17 cellular contexts compared by ENCODE assay signal in genomic region chr10:125144209-125144608, GRCh38. TPM values are rescaled to one million over a fixed set of nuclear protein-coding genes. Genes with fewer than 3 reads are reported as not detected.
DNase-seq lines count a peak whose midpoint lies in the region; ATAC-seq and TF ChIP-seq lines count a peak whose summit lies in the region.
"Had no signal": no experiment of that assay in that cellular context is flagged by ENCODE, and none has a peak within 500 bp of the region (broad histone marks: within the 10 kb centered on the region; RNA-seq: fewer than 3 reads in every experiment).

No MANE protein-coding gene starts in this region.

- ATAC-seq in GM21381 (IDR thresholded peaks at IDR 0.05; ENCODE audit: unreplicated experiment) (no peak), HG02759 (IDR thresholded peaks at IDR 0.05; ENCODE audit: unreplicated experiment) (no peak)
- ATAC-seq: GM12878 had no signal

- H4K20me1 ChIP-seq in neural progenitor cell (ENCODE audit: low read depth): peaks cover 100% of the 10 kb centered on the region

- peaks cover 68% of the 10 kb centered on the region for H3K4me1 Mint-ChIP-seq in CD14-positive monocyte
- peaks cover 47% of the 10 kb centered on the region for H3K4me1 Mint-ChIP-seq in neural progenitor cell
- no peaks in the 10 kb centered on the region for H3K4me1 Mint-ChIP-seq in activated T-cell treated with anti-CD3 and anti-CD28 coated beads, Interleukin-2, amount 50 U/mL, for 24 hours (ENCODE audit: low read depth)
- H3K4me1 Mint-ChIP-seq: activated CD4-positive, alpha-beta T cell treated with anti-CD3 and anti-CD28 coated beads, Interleukin-2, amount 10 ng/mL, durations not matched to agents 24 days and 14 days; activated naive CD4-positive, alpha-beta T cell treated with anti-CD3 and anti-CD28 coated beads, Interleukin-2, amount 10 ng/mL, durations not matched to agents 7 days and 5 days had no signal

- intact Hi-C loops in CD14-positive monocyte (cut with micrococcal nuclease): loop anchor here in 1 of 2 donors (10.0 kb wide), 2 partner anchors 229 to 591 kb away; no protein-coding TSS in a partner anchor

- H3K4me1 ChIP-seq in cardiac muscle cell (ENCODE audit: low read depth): peaks cover 30% of the 10 kb centered on the region
- peaks cover 24% of the 10 kb centered on the region for H3K4me1 ChIP-seq in neural progenitor cell

- H2AFZ ChIP-seq in neural progenitor cell (replicated peaks): no peak overlapping the region
- H2AFZ ChIP-seq: hepatocyte had no signal

- H3K27ac Mint-ChIP-seq in CD14-positive monocyte (peak overlapping the region in 4 of 7 donors; percentile 19 to 79 (median 29)), neural progenitor cell (peak overlapping the region; percentile 92)
- H3K27ac Mint-ChIP-seq in activated T-cell treated with anti-CD3 and anti-CD28 coated beads, Interleukin-2, amount 50 U/mL, for 24 hours: no peak overlapping the region
- H3K27ac Mint-ChIP-seq: activated CD4-positive, alpha-beta T cell treated with anti-CD3 and anti-CD28 coated beads, Interleukin-2, amount 10 ng/mL, durations not matched to agents 24 days and 14 days; activated naive CD4-positive, alpha-beta T cell treated with anti-CD3 and anti-CD28 coated beads, Interleukin-2, amount 10 ng/mL, durations not matched to agents 7 days and 5 days; stimulated activated naive B cell treated with anti-CD40 and anti-IgM and Interleukin-4, amounts not matched to agents 10 μg/mL and 1 μg/mL and 100 μg/mL, for 72 hours had no signal

- no peaks in the 10 kb centered on the region for H3K9me3 ChIP-seq in cardiac muscle cell (ENCODE audit: low read depth)
- H3K9me3 ChIP-seq in neural progenitor cell (ENCODE audit: low read depth): no peaks in the 10 kb centered on the region

- DNase-seq in CD14-positive monocyte (ENCODE audit: low spot score) (no peak), NCI-H1105 treated with DMSO at 0.1 percent for 48 hours (lab: John Stamatoyannopoulos, UW) (peak; percentile 65), cardiac muscle cell (ENCODE audit: low read depth in 1 of 2, low spot score in 1 of 2) (no peak), neural progenitor cell (ENCODE audit: low spot score) (no peak)
- DNase-seq in stimulated activated naive CD4-positive, alpha-beta T cell treated with Interleukin-2 at 50 U/mL for 16 hours (lab: John Stamatoyannopoulos, UW): no peak
- no peak for DNase-seq in activated T-cell treated with anti-CD3 and anti-CD28 coated beads, Interleukin-2, amount 50 U/mL, for 24 hours
- DNase-seq: activated CD4-positive, alpha-beta T cell treated with anti-CD3 and anti-CD28 coated beads, Interleukin-2, amount 10 ng/mL, durations not matched to agents 24 days and 14 days; activated naive CD4-positive, alpha-beta T cell treated with anti-CD3 and anti-CD28 coated beads, Interleukin-2, amount 10 ng/mL, durations not matched to agents 7 days and 5 days; dermis blood vessel endothelial cell; kidney glomerular epithelial cell; NCI-H187; NCI-H748 treated with DMSO at 0.1 percent for 48 hours; stimulated activated naive B cell treated with anti-CD40 and anti-IgM and Interleukin-4, amounts not matched to agents 10 μg/mL and 1 μg/mL and 100 μg/mL, for 72 hours had no signal

- H3K4me3 Mint-ChIP-seq in CD14-positive monocyte (peak overlapping the region; percentile 45 to 59), neural progenitor cell (no peak overlapping the region)
- H3K4me3 Mint-ChIP-seq in activated T-cell treated with anti-CD3 and anti-CD28 coated beads, Interleukin-2, amount 50 U/mL, for 24 hours: no peak overlapping the region
- H3K4me3 Mint-ChIP-seq: activated CD4-positive, alpha-beta T cell treated with anti-CD3 and anti-CD28 coated beads, Interleukin-2, amount 10 ng/mL, durations not matched to agents 24 days and 14 days; activated naive CD4-positive, alpha-beta T cell treated with anti-CD3 and anti-CD28 coated beads, Interleukin-2, amount 10 ng/mL, durations not matched to agents 7 days and 5 days had no signal

- no peak overlapping the region for H3K4me3 ChIP-seq in cardiac muscle cell
- H3K4me3 ChIP-seq in neural progenitor cell: no peak overlapping the region
- H3K4me3 ChIP-seq: GM12878, hepatocyte had no signal

- peaks cover 10 to 31% of the 10 kb centered on the region in 2 donors for H3K36me3 Mint-ChIP-seq in CD14-positive monocyte
- H3K36me3 Mint-ChIP-seq in neural progenitor cell: peaks cover 20% of the 10 kb centered on the region
- H3K36me3 Mint-ChIP-seq in activated T-cell treated with anti-CD3 and anti-CD28 coated beads, Interleukin-2, amount 50 U/mL, for 24 hours (ENCODE audit: low read depth): no peaks in the 10 kb centered on the region
- H3K36me3 Mint-ChIP-seq: activated naive CD4-positive, alpha-beta T cell treated with anti-CD3 and anti-CD28 coated beads, Interleukin-2, amount 10 ng/mL, durations not matched to agents 7 days and 5 days; stimulated activated naive B cell treated with anti-CD40 and anti-IgM and Interleukin-4, amounts not matched to agents 10 μg/mL and 1 μg/mL and 100 μg/mL, for 72 hours had no signal

- H3K27me3 Mint-ChIP-seq in CD14-positive monocyte (ENCODE audit: low read depth in 3 of 3) (peaks cover 0 to 1% (median 0%) of the 10 kb centered on the region in 3 donors), neural progenitor cell (ENCODE audit: insufficient read depth, low read depth) (peaks cover 6% of the 10 kb centered on the region)
- peaks cover 55% of the 10 kb centered on the region for H3K27me3 Mint-ChIP-seq in activated T-cell treated with anti-CD3 and anti-CD28 coated beads, Interleukin-2, amount 50 U/mL, for 24 hours

- H3K36me3 ChIP-seq in cardiac muscle cell (no peaks in the 10 kb centered on the region), neural progenitor cell (no peaks in the 10 kb centered on the region)

- TF ChIP-seq CTCF in CD14-positive monocyte (IDR thresholded peaks at IDR 0.05) (no peak), cardiac muscle cell (IDR thresholded peaks at IDR 0.05; ENCODE audit: low read depth, low read length) (no peak), neural progenitor cell (IDR thresholded peaks at IDR 0.05) (no peak)

- no peaks in the 10 kb centered on the region for H3K9me3 Mint-ChIP-seq in CD14-positive monocyte
- no peaks in the 10 kb centered on the region for H3K9me3 Mint-ChIP-seq in neural progenitor cell
- no peaks in the 10 kb centered on the region for H3K9me3 Mint-ChIP-seq in activated T-cell treated with anti-CD3 and anti-CD28 coated beads, Interleukin-2, amount 50 U/mL, for 24 hours
- H3K9me3 Mint-ChIP-seq: activated CD4-positive, alpha-beta T cell treated with anti-CD3 and anti-CD28 coated beads, Interleukin-2, amount 10 ng/mL, durations not matched to agents 24 days and 14 days; activated naive CD4-positive, alpha-beta T cell treated with anti-CD3 and anti-CD28 coated beads, Interleukin-2, amount 10 ng/mL, durations not matched to agents 7 days and 5 days; stimulated activated naive B cell treated with anti-CD40 and anti-IgM and Interleukin-4, amounts not matched to agents 10 μg/mL and 1 μg/mL and 100 μg/mL, for 72 hours had no signal

- H3K4me2 ChIP-seq in neural progenitor cell: no peak overlapping the region
- H3K4me2 ChIP-seq: hepatocyte had no signal

- H3K27me3 ChIP-seq in cardiac muscle cell (no peaks in the 10 kb centered on the region), neural progenitor cell (no peaks in the 10 kb centered on the region)
- H3K27me3 ChIP-seq: hepatocyte had no signal

- no peaks in the 10 kb centered on the region for H3F3A ChIP-seq in neural progenitor cell (ENCODE audit: low read depth)

- no peak overlapping the region for H3K9ac ChIP-seq in neural progenitor cell

- H3K27ac ChIP-seq in cardiac muscle cell (peak overlapping the region; percentile 21), neural progenitor cell (no peak overlapping the region)
- H3K27ac ChIP-seq: hepatocyte had no signal

- peaks cover 100% of the 10 kb centered on the region for H3K79me2 ChIP-seq in neural progenitor cell (ENCODE audit: low read depth)

RNA-seq across cellular contexts. Expression of gene CTBP2, which starts 16.2 kb away (rescaled TPM):
- polyA plus RNA-seq in CD14-positive monocyte: 10 to 100 TPM; 40.9 to 41.1 TPM
- 67.4 and 88.3 TPM in 2 replicates for total RNA-seq in cardiac muscle cell
- polyA plus RNA-seq in cardiac muscle cell: 67.8 and 74.5 TPM in 2 replicates
- 55.2 and 97.6 TPM in 2 replicates for total RNA-seq in neural progenitor cell (ENCODE audit: low replicate concordance)

Comparison
In these comparisons a context has a peak if more than half of its experiments do, and no peak if none do; other contexts are left out.
1. H3K4me3 Mint-ChIP-seq: peak in CD14-positive monocyte (2 of 2); none in neural progenitor cell (single experiment) and activated T-cell treated with anti-CD3 and anti-CD28 coated beads, Interleukin-2, amount 50 U/mL, for 24 hours (single experiment).